ENCODE assay signal across 8 cellular contexts in genomic region chr19:14080887-14081796, GRCh38. TPM values are rescaled to one million over a fixed set of nuclear protein-coding genes. Genes with fewer than 3 reads are reported as not detected.
DNase-seq lines count a peak whose midpoint lies in the region; ATAC-seq and TF ChIP-seq lines count a peak whose summit lies in the region.

No MANE protein-coding gene starts in this region.

- no peaks in the 10 kb centered on the region for H3K27me3 Mint-ChIP-seq in activated naive CD8-positive, alpha-beta T cell treated with anti-CD3 and anti-CD28 coated beads, Interleukin-2, amount 10 ng/mL, durations not matched to agents 7 days and 5 days
- H3K27me3 Mint-ChIP-seq in osteocyte (ENCODE audit: unreplicated experiment) = no peaks in the 10 kb centered on the region

- H3K36me3 Mint-ChIP-seq in activated naive CD8-positive, alpha-beta T cell treated with anti-CD3 and anti-CD28 coated beads, Interleukin-2, amount 10 ng/mL, durations not matched to agents 7 days and 5 days = no peaks in the 10 kb centered on the region
- H3K36me3 Mint-ChIP-seq in osteocyte (ENCODE audit: unreplicated experiment) = no peaks in the 10 kb centered on the region

- ATAC-seq in HG02678 (IDR thresholded peaks at IDR 0.05; ENCODE audit: unreplicated experiment) = peak; percentile 85
- ATAC-seq in activated naive CD8-positive, alpha-beta T cell treated with anti-CD3 and anti-CD28 coated beads, Interleukin-2, amount 10 ng/mL, durations not matched to agents 7 days and 5 days (ENCODE audit: low read depth) = peak; percentile 92
- ATAC-seq in Right ventricle myocardium inferior = peak; percentile 96

- H3K4me1 ChIP-seq in thymus (ENCODE audit: control insufficient read depth, insufficient read depth, low read length) = peaks cover 7% of the 10 kb centered on the region

- intact Hi-C loops in Right ventricle myocardium inferior (cut with DNase I) = loop anchor here (2.0 to 5.0 kb wide), 3 partner anchors 36 to 76 kb away; partner anchors contain the start of genes ASF1B and PRKACA

- H3K27me3 ChIP-seq in thymus (ENCODE audit: control insufficient read depth, insufficient read depth) = no peaks in the 10 kb centered on the region

- H3K36me3 ChIP-seq in thymus (ENCODE audit: control insufficient read depth, insufficient read depth) = peaks cover 6% of the 10 kb centered on the region

- peak overlapping the region; percentile 93 for H3K27ac ChIP-seq in thymus (ENCODE audit: low read depth)

- POLR2A ChIA-PET in activated naive CD8-positive, alpha-beta T cell treated with anti-CD3 and anti-CD28 coated beads, Interleukin-2, amount 10 ng/mL, durations not matched to agents 7 days and 5 days (lab: Charles Lee) = interaction anchor here (0.5 to 4.3 kb wide), 17 partner anchors 9 to 436 kb away, joined by 3 to 16 read pairs (median 3); partner anchors contain the start of genes ASF1B, IL27RA and PRKACA

- peaks cover 9% of the 10 kb centered on the region for H3K4me1 Mint-ChIP-seq in activated naive CD8-positive, alpha-beta T cell treated with anti-CD3 and anti-CD28 coated beads, Interleukin-2, amount 10 ng/mL, durations not matched to agents 7 days and 5 days
- peaks cover 21% of the 10 kb centered on the region for H3K4me1 Mint-ChIP-seq in osteocyte (ENCODE audit: unreplicated experiment)

- peak overlapping the region; percentile 97 for H3K27ac Mint-ChIP-seq in activated naive CD8-positive, alpha-beta T cell treated with anti-CD3 and anti-CD28 coated beads, Interleukin-2, amount 10 ng/mL, durations not matched to agents 7 days and 5 days
- peak overlapping the region; percentile 98 for H3K27ac Mint-ChIP-seq in osteocyte (ENCODE audit: unreplicated experiment)

- peak overlapping the region; percentile 75 for H3K4me3 ChIP-seq in GM12864 (ENCODE audit: low read depth, low read length)
- H3K4me3 ChIP-seq in thymus (ENCODE audit: low read length) = peak overlapping the region; percentile 81

- H3K9me3 Mint-ChIP-seq in activated naive CD8-positive, alpha-beta T cell treated with anti-CD3 and anti-CD28 coated beads, Interleukin-2, amount 10 ng/mL, durations not matched to agents 7 days and 5 days = no peaks in the 10 kb centered on the region
- H3K9me3 Mint-ChIP-seq in osteocyte (ENCODE audit: unreplicated experiment) = no peaks in the 10 kb centered on the region

- peak overlapping the region; percentile 94 for H3K4me3 Mint-ChIP-seq in activated naive CD8-positive, alpha-beta T cell treated with anti-CD3 and anti-CD28 coated beads, Interleukin-2, amount 10 ng/mL, durations not matched to agents 7 days and 5 days
- H3K4me3 Mint-ChIP-seq in osteocyte (ENCODE audit: unreplicated experiment) = peak overlapping the region; percentile 97

- no peaks in the 10 kb centered on the region for H3K9me3 ChIP-seq in thymus (ENCODE audit: control insufficient read depth)

- peak; percentile 99 for DNase-seq in GM12864 (ENCODE audit: low read depth)
- DNase-seq in NCI-H1105 treated with DMSO at 0.1 percent for 48 hours (lab: John Stamatoyannopoulos, UW) = peak; percentile 100
- DNase-seq in SKM-1 treated with dmso at 0.1 percent for 144 hours (lab: John Stamatoyannopoulos, UW; ENCODE audit: unreplicated experiment) = peak; percentile 99
- DNase-seq in activated naive CD8-positive, alpha-beta T cell treated with anti-CD3 and anti-CD28 coated beads, Interleukin-2, amount 10 ng/mL, durations not matched to agents 7 days and 5 days = peak; percentile 99
- peak; percentile 98 for DNase-seq in Right ventricle myocardium inferior (ENCODE audit: missing footprints)
- DNase-seq in osteocyte (ENCODE audit: extremely low spot score, unreplicated experiment) = peak; percentile 99

- no peak for TF ChIP-seq CTCF in GM12864 (IDR thresholded peaks at IDR 0.05; ENCODE audit: low read depth, low read length, missing control alignments)
- TF ChIP-seq CTCF in osteocyte (IDR thresholded peaks at IDR 0.05) = no peak

- under 1% methylated on average over 50 of the region's 50 CpGs for WGBS in thymus

RNA-seq across cellular contexts. Expression of gene C19orf67, which starts 4.4 kb away (rescaled TPM):
- total RNA-seq in activated naive CD8-positive, alpha-beta T cell treated with anti-CD3 and anti-CD28 coated beads, Interleukin-2, amount 10 ng/mL, durations not matched to agents 7 days and 5 days = not detected
- not detected for total RNA-seq in Right ventricle myocardium inferior
- 0.54 TPM in 1 of 2 replicates, not detected in the other for total RNA-seq in osteocyte
- polyA plus RNA-seq in thymus = 0.18 TPM

RNA-seq across cellular contexts. Expression of gene MISP3, which starts 8.6 kb away (rescaled TPM):
- total RNA-seq in activated naive CD8-positive, alpha-beta T cell treated with anti-CD3 and anti-CD28 coated beads, Interleukin-2, amount 10 ng/mL, durations not matched to agents 7 days and 5 days = 1 to 10 TPM; 1.1 to 1.6 TPM
- total RNA-seq in Right ventricle myocardium inferior (7.3 TPM), osteocyte (1.8 and 2.1 TPM in 2 replicates)
- polyA plus RNA-seq in thymus = 2.9 TPM

RNA-seq across cellular contexts. Expression of gene SAMD1, which starts 9.4 kb away (rescaled TPM):
- 10 to 100 TPM; 58.3 to 65.6 TPM for total RNA-seq in activated naive CD8-positive, alpha-beta T cell treated with anti-CD3 and anti-CD28 coated beads, Interleukin-2, amount 10 ng/mL, durations not matched to agents 7 days and 5 days
- total RNA-seq in Right ventricle myocardium inferior (60.2 TPM), osteocyte (34.9 and 38.9 TPM in 2 replicates)
- 43.6 TPM for polyA plus RNA-seq in thymus

RNA-seq across cellular contexts. Expression of gene PALM3, which starts 19.3 kb away (rescaled TPM):
- not detected for total RNA-seq in activated naive CD8-positive, alpha-beta T cell treated with anti-CD3 and anti-CD28 coated beads, Interleukin-2, amount 10 ng/mL, durations not matched to agents 7 days and 5 days
- total RNA-seq in Right ventricle myocardium inferior (0.41 TPM), osteocyte (0.30 and 0.63 TPM in 2 replicates)
- 0.18 TPM for polyA plus RNA-seq in thymus

RNA-seq across cellular contexts. Expression of gene PRKACA, which starts 36.4 kb away (rescaled TPM):
- 10 to 100 TPM; 64.1 to 66.9 TPM for total RNA-seq in activated naive CD8-positive, alpha-beta T cell treated with anti-CD3 and anti-CD28 coated beads, Interleukin-2, amount 10 ng/mL, durations not matched to agents 7 days and 5 days
- total RNA-seq in Right ventricle myocardium inferior (494 TPM), osteocyte (109 and 115 TPM in 2 replicates)
- 36.8 TPM for polyA plus RNA-seq in thymus

Comparison
In these comparisons a context has a peak if more than half of its experiments do, and no peak if none do; other contexts are left out.
1. Peak in every context shown above with its lines: DNase-seq, ATAC-seq, H3K4me3 ChIP-seq and H3K27ac ChIP-seq.